1 cellular context compared by ENCODE assay signal in the genomic region with DNA sequence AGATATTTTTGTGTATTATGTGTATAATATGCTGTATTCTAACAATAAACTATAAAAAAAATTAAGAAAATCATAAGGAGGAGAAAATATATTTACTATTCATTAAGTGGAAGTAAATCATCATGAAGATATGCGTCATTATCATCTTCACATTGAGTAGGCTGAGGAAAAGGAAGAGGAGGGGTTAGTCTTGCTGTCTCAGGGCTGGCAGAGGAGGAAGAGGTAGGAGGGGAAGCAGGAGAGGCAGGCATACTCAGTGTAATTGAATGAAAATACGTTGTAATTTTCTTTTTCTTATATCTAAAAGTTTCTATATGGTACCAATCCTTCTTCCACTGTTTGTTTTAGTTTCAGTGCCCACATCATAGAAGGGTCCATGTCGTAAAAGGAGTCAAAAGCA.
TF ChIP-seq lines count a peak whose summit lies in the region.

No MANE protein-coding gene starts in this region.

TF ChIP-seq in A549, 52 proteins besides CTCF, POLR2A, EP300 and RAD21 (continued from another document):
- TF ChIP-seq BCL3 (IDR thresholded peaks at IDR 0.05), result no peak
- TF ChIP-seq, protein P1, sequence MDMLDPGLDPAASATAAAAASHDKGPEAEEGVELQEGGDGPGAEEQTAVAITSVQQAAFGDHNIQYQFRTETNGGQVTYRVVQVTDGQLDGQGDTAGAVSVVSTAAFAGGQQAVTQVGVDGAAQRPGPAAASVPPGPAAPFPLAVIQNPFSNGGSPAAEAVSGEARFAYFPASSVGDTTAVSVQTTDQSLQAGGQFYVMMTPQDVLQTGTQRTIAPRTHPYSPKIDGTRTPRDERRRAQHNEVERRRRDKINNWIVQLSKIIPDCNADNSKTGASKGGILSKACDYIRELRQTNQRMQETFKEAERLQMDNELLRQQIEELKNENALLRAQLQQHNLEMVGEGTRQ (IDR thresholded peaks at IDR 0.05), result no peak
- TF ChIP-seq PBX3 (IDR thresholded peaks at IDR 0.05), result no peak
- TF ChIP-seq JUNB (IDR thresholded peaks at IDR 0.05), result no peak
- TF ChIP-seq CBX8 (IDR thresholded peaks at IDR 0.05), result no peak
- no peak for TF ChIP-seq HEYL (CRISPR knock-in tag; IDR thresholded peaks at IDR 0.05)
- TF ChIP-seq CHD4 (IDR thresholded peaks at IDR 0.05; ENCODE audit: borderline replicate concordance), result no peak
- no peak for TF ChIP-seq MAZ (IDR thresholded peaks at IDR 0.05; ENCODE audit: borderline replicate concordance, low read depth, low read length)
